In genomic region chr6:123702943-123703342, GRCh38 we compare ENCODE assay signal across 7 cellular contexts.
"Had no signal": no experiment of that assay in that cellular context is flagged by ENCODE, and none has a peak within 500 bp of the region (broad histone marks: within the 10 kb centered on the region; RNA-seq: fewer than 3 reads in every experiment).

No MANE protein-coding gene starts in this region.

- H3K4me2 ChIP-seq: KMS-11 had no signal

- ATAC-seq: K562 had no signal

- DNase-seq: KBM-7, KG1 had no signal

- H3K27ac ChIP-seq: HL-60, KMS-11 had no signal

- H3K27ac Mint-ChIP-seq: IgD-negative memory B cell had no signal

- H3K27me3 Mint-ChIP-seq: IgD-negative memory B cell had no signal

- FAIRE-seq: HTR-8/SVneo, K562 had no signal

- H3K9ac ChIP-seq: KMS-11 had no signal

- H3K4me1 Mint-ChIP-seq: IgD-negative memory B cell had no signal

- H3K36me3 Mint-ChIP-seq: IgD-negative memory B cell had no signal

- H3K4me3 Mint-ChIP-seq: IgD-negative memory B cell had no signal

- H3K4me3 ChIP-seq: K562 had no signal
